Comparison of ENCODE assay signal across 12 cellular contexts in the genomic region with DNA sequence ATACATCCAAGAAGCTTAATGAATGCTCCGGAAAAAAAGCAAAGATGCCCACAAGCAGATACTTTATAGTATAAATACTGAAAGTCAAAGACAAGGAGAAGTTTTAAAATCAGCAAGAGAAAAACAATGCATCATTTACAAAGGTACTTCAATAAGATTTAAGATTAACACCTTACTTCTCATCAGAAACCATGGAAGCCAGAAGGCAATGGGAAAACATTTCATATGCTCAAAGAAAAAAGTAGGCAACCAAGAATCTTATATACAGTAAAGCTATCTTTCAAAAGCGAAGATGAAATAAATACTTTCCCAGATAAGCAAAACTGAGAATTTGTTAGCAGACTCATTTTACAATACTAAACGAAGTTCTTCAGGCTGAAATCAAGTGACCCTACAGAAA.
"Had no signal": no experiment of that assay in that cellular context is flagged by ENCODE, and none has a peak within 500 bp of the region (broad histone marks: within the 10 kb centered on the region; RNA-seq: fewer than 3 reads in every experiment).

No MANE protein-coding gene starts in this region.

- ATAC-seq: activated T-cell treated with anti-CD3 and anti-CD28 coated beads, Interleukin-2, amount 50 U/mL, for 4 hours; gastrocnemius medialis; heart right ventricle; left ventricle myocardium superior had no signal

- H3K27me3 ChIP-seq: ascending aorta, colonic mucosa, gastrocnemius medialis, heart right ventricle had no signal

- H3K27ac ChIP-seq: ascending aorta, colonic mucosa, gastrocnemius medialis, heart right ventricle had no signal

- DNase-seq: activated CD4-positive, alpha-beta memory T cell treated with anti-CD3 and anti-CD28 coated beads for 36 hours; activated effector memory CD4-positive, alpha-beta T cell treated with anti-CD3 and anti-CD28 coated beads, Interleukin-2, amount 50 U/mL, for 16 hours; activated naive CD8-positive, alpha-beta T cell treated with anti-CD3 and anti-CD28 coated beads for 36 hours; activated T-cell treated with anti-CD3 and anti-CD28 coated beads, Interleukin-2, amount 50 U/mL, for 4 hours; colonic mucosa; gastrocnemius medialis; heart right ventricle; left ventricle myocardium superior; nephron progenitor cell; stimulated activated CD4-positive, alpha-beta T cell treated with anti-CD3 and anti-CD28 coated beads, Interleukin-2, amount 100 ng/mL, for 48 hours; stimulated activated naive CD4-positive, alpha-beta T cell treated with Interleukin-2 at 50 U/mL for 16 hours had no signal

- H3K4me1 ChIP-seq: ascending aorta, colonic mucosa, gastrocnemius medialis had no signal

- H3K36me3 ChIP-seq: ascending aorta, colonic mucosa had no signal

- H3K9me3 ChIP-seq: colonic mucosa, gastrocnemius medialis had no signal

- H3K4me3 ChIP-seq: ascending aorta, colonic mucosa, heart right ventricle had no signal
